31 cellular contexts compared by ENCODE assay signal in the genomic region with DNA sequence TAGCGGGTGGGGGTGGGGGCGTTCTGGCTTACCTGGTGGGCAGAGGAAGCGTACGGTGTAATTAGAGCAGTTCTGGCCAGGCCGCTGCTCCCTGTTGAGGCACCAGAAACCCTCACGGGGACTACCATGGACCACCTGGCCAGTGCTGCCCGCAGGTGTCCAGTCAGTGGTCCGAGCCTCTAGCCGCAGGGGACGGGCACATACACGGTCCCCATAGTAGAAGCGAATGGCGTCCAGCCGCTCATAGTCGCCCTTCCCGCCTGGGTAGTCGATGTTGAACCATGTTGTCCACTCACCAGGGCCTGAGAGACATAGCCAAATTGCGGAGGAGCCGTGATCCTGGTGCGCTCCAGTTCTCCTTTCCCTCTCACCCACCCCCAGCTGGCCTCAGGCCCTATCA. TPM values are rescaled to one million over a fixed set of nuclear protein-coding genes. Genes with fewer than 3 reads are reported as not detected.
"Had no signal": no experiment of that assay in that cellular context is flagged by ENCODE, and none has a peak within 500 bp of the region (broad histone marks: within the 10 kb centered on the region; RNA-seq: fewer than 3 reads in every experiment).

No MANE protein-coding gene starts in this region.

- DNase-seq: activated CD4-positive, alpha-beta memory T cell treated with anti-CD3 and anti-CD28 coated beads, Interleukin-2, amount 10 ng/mL, durations not matched to agents 7 days and 5 days; activated CD4-positive, alpha-beta T cell treated with anti-CD3 and anti-CD28 coated beads for 36 hours; activated CD4-positive, alpha-beta T cell treated with anti-CD3 and anti-CD28 coated beads, Interleukin-2, amount 10 ng/mL, durations not matched to agents 24 days and 14 days; activated CD4-positive, alpha-beta T cell treated with anti-CD3 and anti-CD28 coated beads, Interleukin-2, amount 50 U/mL, for 4 hours; activated CD4-positive, CD25-positive, alpha-beta regulatory T cell; activated CD4-positive, CD25-positive, alpha-beta regulatory T cell treated with anti-CD3 and anti-CD28 coated beads, Interleukin-2, amount 50 U/mL, for 72 hours; activated CD8-positive, alpha-beta memory T cell treated with anti-CD3 and anti-CD28 coated beads, Interleukin-2, amount 50 U/mL, for 48 hours; activated naive CD4-positive, alpha-beta T cell treated with anti-CD3 and anti-CD28 coated beads, Interleukin-2, amount 10 ng/mL, durations not matched to agents 7 days and 5 days; activated naive CD8-positive, alpha-beta T cell treated with anti-CD3 and anti-CD28 coated beads, Interleukin-2, amount 10 ng/mL, durations not matched to agents 7 days and 5 days; activated T-cell treated with anti-CD3 and anti-CD28 coated beads for 4 hours; activated T-cell treated with anti-CD3 and anti-CD28 coated beads, Interleukin-2, amount 50 U/mL, for 24 hours; activated T-cell treated with anti-CD3 and anti-CD28 coated beads, Interleukin-2, amount 50 U/mL, for 72 hours; dermis blood vessel endothelial cell; effector CD4-positive, alpha-beta T cell; effector memory CD8-positive, alpha-beta T cell; erythroblast; foreskin keratinocyte; gastrocnemius medialis; glutamatergic neuron; T-helper 1 cell; T-helper 17 cell; T1000 had no signal

- H3K4me1 Mint-ChIP-seq: activated CD4-positive, alpha-beta memory T cell treated with anti-CD3 and anti-CD28 coated beads, Interleukin-2, amount 10 ng/mL, durations not matched to agents 7 days and 5 days; activated CD4-positive, alpha-beta T cell treated with anti-CD3 and anti-CD28 coated beads for 36 hours; activated CD4-positive, alpha-beta T cell treated with anti-CD3 and anti-CD28 coated beads, Interleukin-2, amount 10 ng/mL, durations not matched to agents 24 days and 14 days; activated naive CD4-positive, alpha-beta T cell treated with anti-CD3 and anti-CD28 coated beads, Interleukin-2, amount 10 ng/mL, durations not matched to agents 7 days and 5 days; activated naive CD8-positive, alpha-beta T cell treated with anti-CD3 and anti-CD28 coated beads, Interleukin-2, amount 10 ng/mL, durations not matched to agents 7 days and 5 days; central memory CD8-positive, alpha-beta T cell had no signal

- H3K27ac Mint-ChIP-seq: activated CD4-positive, alpha-beta memory T cell treated with anti-CD3 and anti-CD28 coated beads, Interleukin-2, amount 10 ng/mL, durations not matched to agents 7 days and 5 days; activated CD4-positive, alpha-beta T cell treated with anti-CD3 and anti-CD28 coated beads for 36 hours; activated CD4-positive, alpha-beta T cell treated with anti-CD3 and anti-CD28 coated beads, Interleukin-2, amount 10 ng/mL, durations not matched to agents 24 days and 14 days; activated naive CD4-positive, alpha-beta T cell treated with anti-CD3 and anti-CD28 coated beads, Interleukin-2, amount 10 ng/mL, durations not matched to agents 7 days and 5 days; activated naive CD4-positive, alpha-beta T cell treated with anti-CD3 and anti-CD28 coated beads, Interleukin-2, amount 50 U/mL, for 72 hours; activated T-cell treated with anti-CD3 and anti-CD28 coated beads, Interleukin-2, amount 50 U/mL, for 24 hours; activated T-cell treated with anti-CD3 and anti-CD28 coated beads, Interleukin-2, amount 50 U/mL, for 72 hours; effector memory CD8-positive, alpha-beta T cell; T-helper 17 cell; T-helper 2 cell treated with Interferon-gamma antibody and Interleukin-4, amounts not matched to agents 5 μg/mL and 100 μg/mL, for 36 hours had no signal

- ATAC-seq: activated CD4-positive, alpha-beta T cell treated with anti-CD3 and anti-CD28 coated beads for 36 hours; activated naive CD4-positive, alpha-beta T cell treated with anti-CD3 and anti-CD28 coated beads, Interleukin-2, amount 50 U/mL, for 72 hours; activated T-cell treated with anti-CD3 and anti-CD28 coated beads, Interleukin-2, amount 50 U/mL, for 72 hours; effector memory CD8-positive, alpha-beta T cell; foreskin keratinocyte; gastrocnemius medialis; T-helper 17 cell had no signal

- H3K27me3 Mint-ChIP-seq: activated naive CD8-positive, alpha-beta T cell treated with anti-CD3 and anti-CD28 coated beads, Interleukin-2, amount 10 ng/mL, durations not matched to agents 7 days and 5 days; activated T-cell treated with anti-CD3 and anti-CD28 coated beads, Interleukin-2, amount 50 U/mL, for 24 hours; brain had no signal

- H3K9me3 ChIP-seq: ascending aorta, breast epithelium, esophagus muscularis mucosa, gastrocnemius medialis had no signal

- H3K4me3 ChIP-seq: ascending aorta, breast epithelium, cardiac muscle cell, coronary artery, esophagus muscularis mucosa, gastrocnemius medialis had no signal

- H3K36me3 Mint-ChIP-seq: activated naive CD4-positive, alpha-beta T cell treated with anti-CD3 and anti-CD28 coated beads, Interleukin-2, amount 10 ng/mL, durations not matched to agents 7 days and 5 days; activated naive CD4-positive, alpha-beta T cell treated with anti-CD3 and anti-CD28 coated beads, Interleukin-2, amount 50 U/mL, for 72 hours; activated naive CD8-positive, alpha-beta T cell treated with anti-CD3 and anti-CD28 coated beads, Interleukin-2, amount 10 ng/mL, durations not matched to agents 7 days and 5 days; brain had no signal

- H3K36me3 ChIP-seq: ascending aorta, breast epithelium, cardiac muscle cell, esophagus muscularis mucosa, gastrocnemius medialis had no signal

- H3K4me1 ChIP-seq: ascending aorta, foreskin keratinocyte had no signal

- H3K27me3 ChIP-seq: ascending aorta, breast epithelium, cardiac muscle cell, esophagus muscularis mucosa, gastrocnemius medialis had no signal

- H3K27ac ChIP-seq: ascending aorta, breast epithelium, cardiac muscle cell, coronary artery, esophagus muscularis mucosa, foreskin keratinocyte, gastrocnemius medialis had no signal

- H3K4me3 Mint-ChIP-seq: activated CD4-positive, alpha-beta memory T cell treated with anti-CD3 and anti-CD28 coated beads, Interleukin-2, amount 10 ng/mL, durations not matched to agents 7 days and 5 days; activated CD4-positive, alpha-beta T cell treated with anti-CD3 and anti-CD28 coated beads for 36 hours; activated CD4-positive, alpha-beta T cell treated with anti-CD3 and anti-CD28 coated beads, Interleukin-2, amount 10 ng/mL, durations not matched to agents 24 days and 14 days; activated naive CD4-positive, alpha-beta T cell treated with anti-CD3 and anti-CD28 coated beads, Interleukin-2, amount 10 ng/mL, durations not matched to agents 7 days and 5 days; activated naive CD8-positive, alpha-beta T cell treated with anti-CD3 and anti-CD28 coated beads, Interleukin-2, amount 10 ng/mL, durations not matched to agents 7 days and 5 days; activated T-cell treated with anti-CD3 and anti-CD28 coated beads, Interleukin-2, amount 50 U/mL, for 24 hours; activated T-cell treated with anti-CD3 and anti-CD28 coated beads, Interleukin-2, amount 50 U/mL, for 72 hours; brain; central memory CD8-positive, alpha-beta T cell; effector memory CD8-positive, alpha-beta T cell; T-helper 17 cell; T-helper 2 cell treated with Interferon-gamma antibody and Interleukin-4, amounts not matched to agents 5 μg/mL and 100 μg/mL, for 36 hours had no signal

- H3K9me3 Mint-ChIP-seq: activated CD4-positive, alpha-beta memory T cell treated with anti-CD3 and anti-CD28 coated beads, Interleukin-2, amount 10 ng/mL, durations not matched to agents 7 days and 5 days; activated CD4-positive, alpha-beta T cell treated with anti-CD3 and anti-CD28 coated beads, Interleukin-2, amount 10 ng/mL, durations not matched to agents 24 days and 14 days; activated naive CD4-positive, alpha-beta T cell treated with anti-CD3 and anti-CD28 coated beads, Interleukin-2, amount 10 ng/mL, durations not matched to agents 7 days and 5 days; activated naive CD4-positive, alpha-beta T cell treated with anti-CD3 and anti-CD28 coated beads, Interleukin-2, amount 50 U/mL, for 72 hours; activated naive CD8-positive, alpha-beta T cell treated with anti-CD3 and anti-CD28 coated beads, Interleukin-2, amount 10 ng/mL, durations not matched to agents 7 days and 5 days; activated T-cell treated with anti-CD3 and anti-CD28 coated beads, Interleukin-2, amount 50 U/mL, for 24 hours; activated T-cell treated with anti-CD3 and anti-CD28 coated beads, Interleukin-2, amount 50 U/mL, for 72 hours; central memory CD8-positive, alpha-beta T cell; effector memory CD8-positive, alpha-beta T cell; T-helper 2 cell treated with Interferon-gamma antibody and Interleukin-4, amounts not matched to agents 5 μg/mL and 100 μg/mL, for 36 hours had no signal

RNA-seq across cellular contexts. Expression of a gene that starts 4.5 kb away (rescaled TPM):
- total RNA-seq: activated CD4-positive, alpha-beta memory T cell treated with anti-CD3 and anti-CD28 coated beads, Interleukin-2, amount 10 ng/mL, durations not matched to agents 7 days and 5 days; activated CD4-positive, alpha-beta T cell treated with anti-CD3 and anti-CD28 coated beads for 36 hours; dermis blood vessel endothelial cell; foreskin keratinocyte had no signal
